In genomic region chr5:61683926-61684325, GRCh38 we compare ENCODE assay signal across 22 cellular contexts.
"Had no signal": no experiment of that assay in that cellular context is flagged by ENCODE, and none has a peak within 500 bp of the region (broad histone marks: within the 10 kb centered on the region; RNA-seq: fewer than 3 reads in every experiment).

No MANE protein-coding gene starts in this region.

- H3K27me3 ChIP-seq: colonic mucosa, dorsolateral prefrontal cortex, gastrocnemius medialis, gastroesophageal sphincter, heart left ventricle had no signal

- H3K9me3 ChIP-seq: colonic mucosa, esophagus squamous epithelium, gastrocnemius medialis, gastroesophageal sphincter, heart left ventricle, heart right ventricle had no signal

- H3K27ac ChIP-seq: colonic mucosa, coronary artery, dorsolateral prefrontal cortex, epithelial cell of prostate, esophagus squamous epithelium, foreskin keratinocyte, gastrocnemius medialis, gastroesophageal sphincter, heart left ventricle, heart right ventricle had no signal

- H3K4me1 ChIP-seq: colonic mucosa, esophagus squamous epithelium, foreskin keratinocyte, gastrocnemius medialis, heart right ventricle had no signal

- H3K36me3 ChIP-seq: colonic mucosa, esophagus squamous epithelium, gastrocnemius medialis, gastroesophageal sphincter, heart left ventricle, heart right ventricle had no signal

- DNase-seq: colonic mucosa; cortex of kidney; dermis blood vessel endothelial cell; dorsolateral prefrontal cortex; effector CD4-positive, alpha-beta T cell; effector CD8-positive, alpha-beta T cell; effector memory CD4-positive, alpha-beta T cell; effector memory CD8-positive, alpha-beta T cell; endodermal cell; erythroblast; esophagus squamous epithelium; foreskin fibroblast; foreskin keratinocyte; foreskin melanocyte; gastrocnemius medialis; glutamatergic neuron; heart left ventricle; heart right ventricle had no signal

- ATAC-seq: effector memory CD8-positive, alpha-beta T cell; esophagus mucosa; foreskin keratinocyte; gastrocnemius medialis; gastroesophageal sphincter; heart left ventricle; heart right ventricle had no signal

- H3K4me3 ChIP-seq: colonic mucosa, coronary artery, dorsolateral prefrontal cortex, esophagus squamous epithelium, gastrocnemius medialis, gastroesophageal sphincter, heart left ventricle, heart right ventricle had no signal
